ENCODE assay signal across 8 cellular contexts in the genomic region with DNA sequence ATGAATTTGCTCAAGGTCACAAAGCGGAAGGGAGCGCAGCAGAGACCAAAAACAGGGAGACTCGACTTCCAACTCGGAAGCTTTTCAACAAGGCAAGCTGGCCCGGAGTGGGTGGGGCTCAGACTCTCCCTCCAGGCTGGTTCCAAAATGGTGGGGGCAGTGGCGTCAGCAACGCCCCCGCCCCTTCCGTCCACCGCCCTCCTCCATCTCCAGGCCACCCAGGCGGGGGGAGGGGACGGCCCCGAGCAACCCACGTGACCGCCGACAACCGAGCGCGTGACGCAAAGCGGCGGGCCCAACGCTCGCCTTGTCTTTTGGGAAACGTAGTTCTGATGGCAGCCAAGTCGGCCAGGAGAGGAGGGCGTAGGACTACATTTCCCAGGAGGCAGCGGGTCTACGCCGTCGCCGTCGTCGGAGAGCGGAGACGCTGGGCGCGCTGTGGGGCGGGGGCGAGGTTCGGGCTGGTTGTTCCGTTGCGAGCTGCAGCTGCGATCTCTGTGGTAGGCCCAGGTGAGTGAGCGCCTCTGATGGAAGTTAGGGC. TPM values are rescaled to one million over a fixed set of nuclear protein-coding genes. Genes with fewer than 3 reads are reported as not detected.
DNase-seq lines count a peak whose midpoint lies in the region; ATAC-seq and TF ChIP-seq lines count a peak whose summit lies in the region.

TSS of gene THRAP3 (plus strand) at position 448 of the 541 bp plus-strand sequence. CDS start 58,121 bp downstream, outside the sequence.

- H3K36me3 ChIP-seq in BJ (ENCODE audit: control insufficient read depth, insufficient read depth, low read length) (peaks cover 5% of the 10 kb centered on the region; the same call in 1 of the 2 replicates), colonic mucosa (no peaks in the 10 kb centered on the region)

- no peaks in the 10 kb centered on the region for H3K9me3 Mint-ChIP-seq in activated CD4-positive, alpha-beta T cell treated with anti-CD3 and anti-CD28 coated beads, Interleukin-2, amount 10 ng/mL, durations not matched to agents 24 days and 14 days

- TF ChIP-seq CTCF in BJ (IDR thresholded peaks at IDR 0.05; ENCODE audit: insufficient read depth, low read depth, low read length) = no peak
- no peak for TF ChIP-seq CTCF in colonic mucosa (IDR thresholded peaks at IDR 0.05)

- DNase-seq in BJ (ENCODE audit: low read depth) (peak; percentile 96), NCI-H526 treated with DMSO at 0.1 percent for 48 hours (lab: John Stamatoyannopoulos, UW) (peak; percentile 100), colonic mucosa (peak; percentile 99)
- DNase-seq in activated CD4-positive, alpha-beta T cell treated with anti-CD3 and anti-CD28 coated beads, Interleukin-2, amount 10 ng/mL, durations not matched to agents 24 days and 14 days = peak; percentile 100
- peak; percentile 98 for DNase-seq in stimulated activated CD4-positive, alpha-beta T cell treated with anti-CD3 and anti-CD28 coated beads, Interleukin-1b, Interleukin-23, amount 100 ng/mL, for 4 hours (ENCODE audit: low read depth in 2 of 2)

- peaks cover 12% of the 10 kb centered on the region for H3K4me1 ChIP-seq in colonic mucosa

- peaks cover 37% of the 10 kb centered on the region for H3K36me3 Mint-ChIP-seq in activated CD4-positive, alpha-beta T cell treated with anti-CD3 and anti-CD28 coated beads, Interleukin-2, amount 10 ng/mL, durations not matched to agents 24 days and 14 days (ENCODE audit: low read depth)

- H3K27ac ChIP-seq in colonic mucosa (peak within 1 kb of the TSS; percentile 91), layer of hippocampus (ENCODE audit: low read depth, low read length) (peak within 1 kb of the TSS; percentile 95)

- H3K4me3 ChIP-seq in BJ (ENCODE audit: low read depth, low read length) (peak within 1 kb of the TSS; percentile 85), colonic mucosa (peak within 1 kb of the TSS; percentile 81)

- peaks cover 29% of the 10 kb centered on the region for H3K4me1 Mint-ChIP-seq in activated CD4-positive, alpha-beta T cell treated with anti-CD3 and anti-CD28 coated beads, Interleukin-2, amount 10 ng/mL, durations not matched to agents 24 days and 14 days

- ATAC-seq in GM19324 (IDR thresholded peaks at IDR 0.05; ENCODE audit: low FRiP score, unreplicated experiment) = peak; percentile 96
- ATAC-seq in HG03469 (IDR thresholded peaks at IDR 0.05; ENCODE audit: unreplicated experiment) = peak; percentile 80

- peak within 1 kb of the TSS; percentile 97 for H3K4me3 Mint-ChIP-seq in activated CD4-positive, alpha-beta T cell treated with anti-CD3 and anti-CD28 coated beads, Interleukin-2, amount 10 ng/mL, durations not matched to agents 24 days and 14 days

- H3K27me3 ChIP-seq in BJ (ENCODE audit: control insufficient read depth, insufficient read depth, low read length) = no peaks in the 10 kb centered on the region
- no peaks in the 10 kb centered on the region for H3K27me3 ChIP-seq in colonic mucosa
- H3K27me3 ChIP-seq in layer of hippocampus (ENCODE audit: control insufficient read depth, insufficient read depth, low read length) = no peaks in the 10 kb centered on the region

- H3K9me3 ChIP-seq in colonic mucosa = no peaks in the 10 kb centered on the region

- peak within 1 kb of the TSS; percentile 80 to 96 for H3K9ac ChIP-seq in colonic mucosa (ENCODE audit: low read depth in 2 of 2, low read length in 2 of 2)

- CTCF ChIA-PET in BJ (lab: Yijun Ruan, JAX) = interaction anchor here (0.7 to 3.2 kb wide), 13 partner anchors 14 to 127 kb away, joined by 3 to 18 read pairs (median 9); partner anchors contain the start of genes MAP7D1 and TRAPPC3

- intact Hi-C loops in activated CD4-positive, alpha-beta T cell treated with anti-CD3 and anti-CD28 coated beads, Interleukin-2, amount 10 ng/mL, durations not matched to agents 24 days and 14 days (cut with micrococcal nuclease) = loop anchor here (1.0 to 5.0 kb wide), 7 partner anchors 62 to 162 kb away; partner anchors contain the start of genes ADPRS, SH3D21 and TRAPPC3
- intact Hi-C loops in colonic mucosa (cut with DNase I) = no loop called here

- peak within 1 kb of the TSS; percentile 100 for H3K27ac Mint-ChIP-seq in activated CD4-positive, alpha-beta T cell treated with anti-CD3 and anti-CD28 coated beads, Interleukin-2, amount 10 ng/mL, durations not matched to agents 24 days and 14 days

- H3K27me3 Mint-ChIP-seq in activated CD4-positive, alpha-beta T cell treated with anti-CD3 and anti-CD28 coated beads, Interleukin-2, amount 10 ng/mL, durations not matched to agents 24 days and 14 days = no peaks in the 10 kb centered on the region

- POLR2A ChIA-PET in BJ (lab: Charles Lee) = interaction anchor here (1.5 kb wide), 1 partner anchor 74 kb away, joined by 7 read pairs; the partner anchor contains the start of gene TRAPPC3

RNA-seq across cellular contexts. Expression of gene THRAP3, which starts in this region (rescaled TPM):
- 45.8 and 69.0 TPM in 2 replicates for polyA plus RNA-seq in BJ (2011; rRNA removed)
- 55.4 and 73.8 TPM in 2 replicates for polyA minus RNA-seq in BJ (2011; rRNA and poly(A)+ RNA removed)
- total RNA-seq in activated CD4-positive, alpha-beta T cell treated with anti-CD3 and anti-CD28 coated beads, Interleukin-2, amount 10 ng/mL, durations not matched to agents 24 days and 14 days = 157 and 161 TPM in 2 replicates
- 100 to 1,000 TPM in 1 of 2 donors, 10 to 100 TPM in 1; 81.0 to 103 TPM for total RNA-seq in colonic mucosa

Comparison
In these comparisons a context has a peak if more than half of its experiments do, and no peak if none do; other contexts are left out.
1. Peak in every context shown above with its lines: DNase-seq, ATAC-seq, H3K4me3 ChIP-seq and H3K27ac ChIP-seq.